In the genomic region with DNA sequence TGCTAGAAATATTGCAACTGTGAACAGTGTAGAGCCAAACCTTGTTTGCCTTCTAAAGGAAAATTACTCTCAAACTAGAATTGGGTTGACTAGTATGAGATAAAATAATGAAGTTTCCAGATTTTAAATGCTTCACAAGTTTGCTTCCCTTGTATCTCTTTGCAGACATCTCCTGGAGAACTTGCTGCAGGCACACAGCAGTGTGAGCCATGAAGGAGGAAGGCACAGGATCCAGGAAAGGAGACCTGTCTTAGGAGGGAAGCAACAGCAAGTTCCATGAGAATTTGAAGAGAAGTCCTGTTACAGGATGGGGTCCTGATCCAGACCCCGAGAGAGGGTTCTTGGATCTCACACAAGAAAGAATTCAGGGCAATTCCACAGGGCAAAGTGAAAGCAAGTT, we compare ENCODE assay signal across 9 cellular contexts.
"Had no signal": no experiment of that assay in that cellular context is flagged by ENCODE, and none has a peak within 500 bp of the region (broad histone marks: within the 10 kb centered on the region; RNA-seq: fewer than 3 reads in every experiment).

No MANE protein-coding gene starts in this region.

- H3K27ac Mint-ChIP-seq: IgD-negative memory B cell had no signal

- DNase-seq: IMR-90, KBM-7, KG1 had no signal

- H3K4me3 Mint-ChIP-seq: IgD-negative memory B cell had no signal

- ATAC-seq: HepG2, K562 had no signal

- H3K4me3 ChIP-seq: K562 had no signal

- H3K9ac ChIP-seq: KMS-11 had no signal

- H3K4me2 ChIP-seq: KMS-11 had no signal

- H3K4me1 Mint-ChIP-seq: IgD-negative memory B cell had no signal

- H3K27ac ChIP-seq: HL-60, KMS-11 had no signal

- FAIRE-seq: HepG2, HTR-8/SVneo, K562 had no signal
